Comparison of ENCODE assay signal across 1 cellular context in genomic region chr18:11957636-11958035, GRCh38.
TF ChIP-seq lines count a peak whose summit lies in the region.

No MANE protein-coding gene starts in this region.

TF ChIP-seq in HepG2, 621 proteins besides CTCF, POLR2A, EP300 and RAD21 (continues in another document):
- TF ChIP-seq, protein P1, sequence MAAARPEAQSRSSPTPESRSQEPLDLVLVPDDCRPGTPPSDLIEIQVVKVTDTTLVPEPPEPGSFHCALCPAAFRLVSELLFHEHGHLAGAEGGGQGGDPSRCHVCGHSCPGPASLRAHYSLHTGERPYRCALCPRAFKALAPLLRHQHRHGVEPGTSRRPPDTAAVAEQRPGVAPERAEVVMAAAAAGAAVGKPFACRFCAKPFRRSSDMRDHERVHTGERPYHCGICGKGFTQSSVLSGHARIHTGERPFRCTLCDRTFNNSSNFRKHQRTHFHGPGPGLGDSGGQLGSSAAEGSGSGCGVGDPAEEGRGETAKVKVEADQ (CRISPR knock-in tag; IDR thresholded peaks at IDR 0.05; ENCODE audit: borderline replicate concordance), result no peak
- TF ChIP-seq, protein P2, sequence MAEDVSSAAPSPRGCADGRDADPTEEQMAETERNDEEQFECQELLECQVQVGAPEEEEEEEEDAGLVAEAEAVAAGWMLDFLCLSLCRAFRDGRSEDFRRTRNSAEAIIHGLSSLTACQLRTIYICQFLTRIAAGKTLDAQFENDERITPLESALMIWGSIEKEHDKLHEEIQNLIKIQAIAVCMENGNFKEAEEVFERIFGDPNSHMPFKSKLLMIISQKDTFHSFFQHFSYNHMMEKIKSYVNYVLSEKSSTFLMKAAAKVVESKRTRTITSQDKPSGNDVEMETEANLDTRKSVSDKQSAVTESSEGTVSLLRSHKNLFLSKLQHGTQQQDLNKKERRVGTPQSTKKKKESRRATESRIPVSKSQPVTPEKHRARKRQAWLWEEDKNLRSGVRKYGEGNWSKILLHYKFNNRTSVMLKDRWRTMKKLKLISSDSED (CRISPR knock-in tag; IDR thresholded peaks at IDR 0.05), result no peak
- TF ChIP-seq ZFP82 (CRISPR knock-in tag; IDR thresholded peaks at IDR 0.05; ENCODE audit: borderline replicate concordance) (no peak), ZNF230 (CRISPR knock-in tag; IDR thresholded peaks at IDR 0.05) (no peak), ZNF773 (CRISPR knock-in tag; IDR thresholded peaks at IDR 0.05; ENCODE audit: borderline replicate concordance) (no peak), PHF21A (CRISPR knock-in tag; IDR thresholded peaks at IDR 0.05) (peak; percentile 44), CREBL2 (CRISPR knock-in tag; IDR thresholded peaks at IDR 0.05; ENCODE audit: borderline replicate concordance) (no peak), CEBPB (IDR thresholded peaks at IDR 0.05; ENCODE audit: borderline replicate concordance, low read depth, low read length) (peak; percentile 67; the same call in 1 of the 2 replicates), ZBTB42 (CRISPR knock-in tag; IDR thresholded peaks at IDR 0.05) (no peak), ZNF503 (CRISPR knock-in tag; IDR thresholded peaks at IDR 0.05) (0 out of 2 replicates have a peak, but pooled peaks have one; percentile 26), BORCS8-MEF2B (CRISPR knock-in tag; IDR thresholded peaks at IDR 0.05) (no peak), MZF1 (CRISPR knock-in tag; IDR thresholded peaks at IDR 0.05; ENCODE audit: borderline replicate concordance) (no peak), FOXP1 (IDR thresholded peaks at IDR 0.05) (no peak), FOXP1 (CRISPR knock-in tag; IDR thresholded peaks at IDR 0.05) (0 out of 2 replicates have a peak, but pooled peaks have one; percentile 8), FOXA3 (CRISPR knock-in tag; IDR thresholded peaks at IDR 0.05) (peak; percentile 44), NR2F6 (IDR thresholded peaks at IDR 0.05) (no peak), NR2F6 (CRISPR knock-in tag; IDR thresholded peaks at IDR 0.05) (0 out of 2 replicates have a peak, but pooled peaks have one; percentile 12), ASH2L (IDR thresholded peaks at IDR 0.05; ENCODE audit: insufficient read length, low read depth, low read length) (peak; percentile 49), CHCHD3 (CRISPR knock-in tag; IDR thresholded peaks at IDR 0.05) (no peak), PREB (CRISPR knock-in tag; IDR thresholded peaks at IDR 0.05) (no peak), MED1 (CRISPR knock-in tag; IDR thresholded peaks at IDR 0.05) (no peak; the same call in 1 of the 2 replicates), REPIN1 (CRISPR knock-in tag; IDR thresholded peaks at IDR 0.05; ENCODE audit: borderline replicate concordance, low read depth) (no peak), CCDC6 (CRISPR knock-in tag; IDR thresholded peaks at IDR 0.05) (no peak), HMG20A (CRISPR knock-in tag; IDR thresholded peaks at IDR 0.05; ENCODE audit: borderline replicate concordance) (peak; percentile 15; the same call in 1 of the 2 replicates), ZFP36 (IDR thresholded peaks at IDR 0.05; ENCODE audit: borderline replicate concordance, low read depth, low read length, partially characterized antibody) (no peak), ZNF775 (CRISPR knock-in tag; IDR thresholded peaks at IDR 0.05; ENCODE audit: borderline replicate concordance) (0 out of 2 replicates have a peak, but pooled peaks have one; percentile 66), CBFB (CRISPR knock-in tag; IDR thresholded peaks at IDR 0.05) (no peak), TCF7 (IDR thresholded peaks at IDR 0.05; ENCODE audit: low read depth) (0 out of 2 replicates have a peak, but pooled peaks have one; percentile 9), THAP11 (CRISPR knock-in tag; IDR thresholded peaks at IDR 0.05) (peak; percentile 21; the same call in 1 of the 2 replicates), CCAR2 (optimal IDR thresholded peaks at IDR 0.05; ENCODE audit: low read depth, low read length) (no peak), NAIF1 (CRISPR knock-in tag; IDR thresholded peaks at IDR 0.05; ENCODE audit: borderline replicate concordance) (no peak), ZMYM3 (CRISPR knock-in tag; IDR thresholded peaks at IDR 0.05) (peak; percentile 49), U2AF1 (optimal IDR thresholded peaks at IDR 0.05; ENCODE audit: low read depth, low read length) (no peak), SIX4 (CRISPR knock-in tag; IDR thresholded peaks at IDR 0.05) (no peak), ZSCAN9 (CRISPR knock-in tag; IDR thresholded peaks at IDR 0.05; ENCODE audit: borderline replicate concordance) (peak; percentile 41; the same call in 1 of the 2 replicates), KDM4B (CRISPR knock-in tag; IDR thresholded peaks at IDR 0.05) (no peak), ZNF451 (CRISPR knock-in tag; IDR thresholded peaks at IDR 0.05) (no peak), RCOR2 (CRISPR knock-in tag; IDR thresholded peaks at IDR 0.05) (0 out of 2 replicates have a peak, but pooled peaks have one; percentile 37), ZSCAN21 (CRISPR knock-in tag; IDR thresholded peaks at IDR 0.05; ENCODE audit: borderline replicate concordance) (no peak), ZNF546 (CRISPR knock-in tag; conservative IDR thresholded peaks at IDR 0.05) (no peak), BCL6 (CRISPR knock-in tag; IDR thresholded peaks at IDR 0.05) (peak; percentile 75), FOSL2 (CRISPR knock-in tag; IDR thresholded peaks at IDR 0.05) (0 out of 2 replicates have a peak, but pooled peaks have one; percentile 8), SAP130 (CRISPR knock-in tag; IDR thresholded peaks at IDR 0.05; ENCODE audit: low read depth) (peak; percentile 48), GZF1 (CRISPR knock-in tag; IDR thresholded peaks at IDR 0.05) (peak; percentile 72; the same call in 1 of the 2 replicates), DMTF1 (CRISPR knock-in tag; IDR thresholded peaks at IDR 0.05) (no peak), ELF3 (CRISPR knock-in tag; IDR thresholded peaks at IDR 0.05) (peak; percentile 20; the same call in 1 of the 2 replicates), PHB2 (IDR thresholded peaks at IDR 0.05; ENCODE audit: partially characterized antibody) (no peak), SOX6 (IDR thresholded peaks at IDR 0.05) (no peak), SOX6 (CRISPR knock-in tag; IDR thresholded peaks at IDR 0.05) (peak; percentile 68), SOX5 (CRISPR knock-in tag; IDR thresholded peaks at IDR 0.05; ENCODE audit: borderline replicate concordance) (peak; percentile 46; the same call in 1 of the 2 replicates), SOX13 (IDR thresholded peaks at IDR 0.05) (peak; percentile 42; the same call in 1 of the 2 replicates), SOX13 (CRISPR knock-in tag; conservative IDR thresholded peaks at IDR 0.05 in 1 of 2, IDR thresholded peaks at IDR 0.05 in 1 of 2) (peak in 1 of 2 experiments; percentile 70; a peak in 2 of 4 replicates), JUND (CRISPR knock-in tag; IDR thresholded peaks at IDR 0.05) (no peak), SP1 (IDR thresholded peaks at IDR 0.05) (no peak), SP1 (CRISPR knock-in tag; IDR thresholded peaks at IDR 0.05) (no peak), SKIL (CRISPR knock-in tag; IDR thresholded peaks at IDR 0.05; ENCODE audit: borderline replicate concordance) (peak; percentile 37; the same call in 1 of the 2 replicates), ZNF672 (CRISPR knock-in tag; IDR thresholded peaks at IDR 0.05) (no peak), IRF2 (CRISPR knock-in tag; IDR thresholded peaks at IDR 0.05) (0 out of 2 replicates have a peak, but pooled peaks have one; percentile 7)
- TF ChIP-seq, protein P3, sequence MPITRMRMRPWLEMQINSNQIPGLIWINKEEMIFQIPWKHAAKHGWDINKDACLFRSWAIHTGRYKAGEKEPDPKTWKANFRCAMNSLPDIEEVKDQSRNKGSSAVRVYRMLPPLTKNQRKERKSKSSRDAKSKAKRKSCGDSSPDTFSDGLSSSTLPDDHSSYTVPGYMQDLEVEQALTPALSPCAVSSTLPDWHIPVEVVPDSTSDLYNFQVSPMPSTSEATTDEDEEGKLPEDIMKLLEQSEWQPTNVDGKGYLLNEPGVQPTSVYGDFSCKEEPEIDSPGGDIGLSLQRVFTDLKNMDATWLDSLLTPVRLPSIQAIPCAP (CRISPR knock-in tag; IDR thresholded peaks at IDR 0.05; ENCODE audit: low read depth), result no peak
- TF ChIP-seq, protein P4, sequence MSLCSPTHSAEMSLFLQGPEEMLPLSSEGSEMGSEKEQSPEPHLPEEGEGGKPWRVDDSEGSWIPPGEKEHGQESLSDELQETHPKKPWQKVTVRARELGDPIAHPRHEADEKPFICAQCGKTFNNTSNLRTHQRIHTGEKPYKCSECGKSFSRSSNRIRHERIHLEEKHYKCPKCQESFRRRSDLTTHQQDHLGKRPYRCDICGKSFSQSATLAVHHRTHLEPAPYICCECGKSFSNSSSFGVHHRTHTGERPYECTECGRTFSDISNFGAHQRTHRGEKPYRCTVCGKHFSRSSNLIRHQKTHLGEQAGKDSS (CRISPR knock-in tag; IDR thresholded peaks at IDR 0.05; ENCODE audit: borderline replicate concordance, low read depth), result no peak
- TF ChIP-seq, protein P5, sequence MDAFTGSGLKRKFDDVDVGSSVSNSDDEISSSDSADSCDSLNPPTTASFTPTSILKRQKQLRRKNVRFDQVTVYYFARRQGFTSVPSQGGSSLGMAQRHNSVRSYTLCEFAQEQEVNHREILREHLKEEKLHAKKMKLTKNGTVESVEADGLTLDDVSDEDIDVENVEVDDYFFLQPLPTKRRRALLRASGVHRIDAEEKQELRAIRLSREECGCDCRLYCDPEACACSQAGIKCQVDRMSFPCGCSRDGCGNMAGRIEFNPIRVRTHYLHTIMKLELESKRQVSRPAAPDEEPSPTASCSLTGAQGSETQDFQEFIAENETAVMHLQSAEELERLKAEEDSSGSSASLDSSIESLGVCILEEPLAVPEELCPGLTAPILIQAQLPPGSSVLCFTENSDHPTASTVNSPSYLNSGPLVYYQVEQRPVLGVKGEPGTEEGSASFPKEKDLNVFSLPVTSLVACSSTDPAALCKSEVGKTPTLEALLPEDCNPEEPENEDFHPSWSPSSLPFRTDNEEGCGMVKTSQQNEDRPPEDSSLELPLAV (CRISPR knock-in tag; conservative IDR thresholded peaks at IDR 0.05; ENCODE audit: low read depth), result no peak
- TF ChIP-seq, protein P6, sequence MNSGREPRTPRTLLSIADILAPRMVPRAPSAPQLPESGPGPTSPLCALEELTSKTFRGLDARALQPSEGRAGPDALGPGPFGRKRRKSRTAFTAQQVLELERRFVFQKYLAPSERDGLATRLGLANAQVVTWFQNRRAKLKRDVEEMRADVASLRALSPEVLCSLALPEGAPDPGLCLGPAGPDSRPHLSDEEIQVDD (CRISPR knock-in tag; IDR thresholded peaks at IDR 0.05; ENCODE audit: borderline replicate concordance), result no peak
